ENCODE assay signal across 1 cellular context in genomic region chr11:67269401-67270255, GRCh38.
TF ChIP-seq lines count a peak whose summit lies in the region.

No MANE protein-coding gene starts in this region.

TF ChIP-seq in HepG2, 621 proteins besides CTCF, POLR2A, EP300 and RAD21:
- TF ChIP-seq ZBTB4 (CRISPR knock-in tag; IDR thresholded peaks at IDR 0.05; ENCODE audit: borderline replicate concordance) (no peak), ZNF777 (CRISPR knock-in tag; IDR thresholded peaks at IDR 0.05) (no peak), DMTF1 (CRISPR knock-in tag; IDR thresholded peaks at IDR 0.05) (no peak)
TF ChIP-seq in HepG2: peak in this region for 0.
